Comparison of ENCODE assay signal across 1 cellular context in genomic region chr19:4641132-4641531, GRCh38.
TF ChIP-seq lines count a peak whose summit lies in the region.

No MANE protein-coding gene starts in this region.

TF ChIP-seq in WTC11, 78 proteins besides CTCF, POLR2A, EP300 and RAD21 (continued from another document):
- no peak for TF ChIP-seq PREB (CRISPR knock-in tag; IDR thresholded peaks at IDR 0.05; ENCODE audit: borderline replicate concordance)
- TF ChIP-seq NR2C2 (CRISPR knock-in tag; IDR thresholded peaks at IDR 0.05), result no peak
- no peak for TF ChIP-seq CDX4 (CRISPR knock-in tag; IDR thresholded peaks at IDR 0.05; ENCODE audit: borderline replicate concordance)
